In genomic region chr1:6582370-6582769, GRCh38 we compare ENCODE assay signal across 11 cellular contexts. TPM values are rescaled to one million over a fixed set of nuclear protein-coding genes. Genes with fewer than 3 reads are reported as not detected.
A peak's percentile ranks its signal among the peaks of the same experiment; 100 is the strongest.
DNase-seq lines count a peak whose midpoint lies in the region; ATAC-seq and TF ChIP-seq lines count a peak whose summit lies in the region.
"Had no signal": no experiment of that assay in that cellular context is flagged by ENCODE, and none has a peak within 500 bp of the region (broad histone marks: within the 10 kb centered on the region; RNA-seq: fewer than 3 reads in every experiment).

No MANE protein-coding gene starts in this region.

- 70 to 90% (median 84%) methylated on average over 1 of the region's 1 CpG for WGBS in spleen, 5 donors

- intact Hi-C loops in spleen (cut with DNase I; ENCODE audit: low total_unique reads) = no loop called here

- TF ChIP-seq POLR2A in spleen (IDR thresholded peaks at IDR 0.05) = no peak

- H3K27me3 ChIP-seq in spleen (replicated peaks in 1 of 7) = no peaks in the 10 kb centered on the region

- peaks cover 23 to 85% (median 59%) of the 10 kb centered on the region in 6 donors for H3K4me1 ChIP-seq in spleen

- TF ChIP-seq CTCF in spleen (IDR thresholded peaks at IDR 0.05 in 8 of 11, conservative IDR thresholded peaks at IDR 0.05 in 3 of 11) = no peak

- peaks cover 3% of the 10 kb centered on the region for H3K36me3 Mint-ChIP-seq in T-helper 1 cell treated with Interleukin-12 subunit alpha and Interleukin-12 subunit beta and Interleukin-4 antibody, amounts not matched to agents 30 μg/mL and 1 μg/mL, for 36 hours (ENCODE audit: low read depth)
- no peaks in the 10 kb centered on the region for H3K36me3 Mint-ChIP-seq in T-helper 17 cell (ENCODE audit: low read depth)
- H3K36me3 Mint-ChIP-seq in immature natural killer cell = no peaks in the 10 kb centered on the region

- H3K4me3 Mint-ChIP-seq in T-helper 1 cell treated with Interleukin-12 subunit alpha and Interleukin-12 subunit beta and Interleukin-4 antibody, amounts not matched to agents 30 μg/mL and 1 μg/mL, for 36 hours = peak overlapping the region; percentile 31
- peak overlapping the region; percentile 55 for H3K4me3 Mint-ChIP-seq in T-helper 17 cell
- H3K4me3 Mint-ChIP-seq in immature natural killer cell = peak overlapping the region in 4 of 5 donors; percentile 21 to 51 (median 44)

- no peaks in the 10 kb centered on the region for H3K9me3 ChIP-seq in T-helper 17 cell (ENCODE audit: control insufficient read depth, low read length, poor library complexity, severe bottlenecking)
- H3K9me3 ChIP-seq in spleen = no peaks in the 10 kb centered on the region

- H3K27ac ChIP-seq in spleen = peak overlapping the region in 7 of 8 donors; percentile 59 to 98 (median 94)

- H3K9me3 Mint-ChIP-seq in T-helper 1 cell treated with Interleukin-12 subunit alpha and Interleukin-12 subunit beta and Interleukin-4 antibody, amounts not matched to agents 30 μg/mL and 1 μg/mL, for 36 hours = no peaks in the 10 kb centered on the region
- no peaks in the 10 kb centered on the region for H3K9me3 Mint-ChIP-seq in immature natural killer cell

- H3K27me3 Mint-ChIP-seq in T-helper 1 cell treated with Interleukin-12 subunit alpha and Interleukin-12 subunit beta and Interleukin-4 antibody, amounts not matched to agents 30 μg/mL and 1 μg/mL, for 36 hours (ENCODE audit: low read depth) = no peaks in the 10 kb centered on the region
- H3K27me3 Mint-ChIP-seq in T-helper 17 cell (no peaks in the 10 kb centered on the region), immature natural killer cell (ENCODE audit: low read depth in 3 of 3) (peaks cover 4 to 8% (median 6%) of the 10 kb centered on the region in 3 donors)

- peaks cover 26% of the 10 kb centered on the region for H3K4me1 Mint-ChIP-seq in T-helper 1 cell treated with Interleukin-12 subunit alpha and Interleukin-12 subunit beta and Interleukin-4 antibody, amounts not matched to agents 30 μg/mL and 1 μg/mL, for 36 hours (ENCODE audit: low read depth)
- peaks cover 37% of the 10 kb centered on the region for H3K4me1 Mint-ChIP-seq in T-helper 17 cell
- H3K4me1 Mint-ChIP-seq in immature natural killer cell = peaks cover 37 to 46% of the 10 kb centered on the region in 2 donors

- H3K27ac Mint-ChIP-seq in T-helper 1 cell treated with Interleukin-12 subunit alpha and Interleukin-12 subunit beta and Interleukin-4 antibody, amounts not matched to agents 30 μg/mL and 1 μg/mL, for 36 hours = no peak overlapping the region
- H3K27ac Mint-ChIP-seq in T-helper 17 cell = no peak overlapping the region
- H3K27ac Mint-ChIP-seq in immature natural killer cell = peak overlapping the region; percentile 61 to 84 (median 66)

- peak overlapping the region in 1 of 8 donors; percentile 90 for H3K4me3 ChIP-seq in spleen

- ATAC-seq in T-helper 17 cell = no peak
- ATAC-seq in GM21619 (IDR thresholded peaks at IDR 0.05; ENCODE audit: unreplicated experiment) = no peak
- no peak for ATAC-seq in GM21717 (IDR thresholded peaks at IDR 0.05; ENCODE audit: unreplicated experiment)
- ATAC-seq: right cardiac atrium had no signal

- no peak for DNase-seq in T-helper 1 cell
- DNase-seq in T-helper 17 cell = no peak
- no peak for DNase-seq in immature natural killer cell
- DNase-seq in spleen = no peak
- DNase-seq in OCI-M1 (lab: John Stamatoyannopoulos, UW) = no peak
- DNase-seq: NCI-H187 treated with DMSO at 0.1 percent for 48 hours, SHP77 treated with DMSO at 0.1 percent for 48 hours had no signal

- peaks cover 0 to 24% (median 2%) of the 10 kb centered on the region in 6 donors for H3K36me3 ChIP-seq in spleen

RNA-seq across cellular contexts. Expression of gene ZBTB48, which starts 2.6 kb away (rescaled TPM):
- total RNA-seq in T-helper 17 cell = 10 to 100 TPM; 34.0 to 34.2 TPM
- polyA plus RNA-seq in immature natural killer cell = 10 to 100 TPM in 2 of 3 donors, 1 to 10 TPM in 1; 8.3 to 25.9 (median 20.9) TPM
- total RNA-seq in spleen = 10 to 100 TPM; 23.5 to 61.0 (median 48.0) TPM
- 100 to 1,000 TPM in 1 of 3 donors, 10 to 100 TPM in 2; 53.1 to 131 (median 89.3) TPM for polyA plus RNA-seq in spleen

RNA-seq across cellular contexts. Expression of gene KLHL21, which starts 20.3 kb away (rescaled TPM):
- 10 to 100 TPM; 26.1 to 33.8 TPM for total RNA-seq in T-helper 17 cell
- 10 to 100 TPM in 1 of 3 donors, 1 to 10 TPM in 2; 7.6 to 19.7 (median 9.2) TPM for polyA plus RNA-seq in immature natural killer cell
- total RNA-seq in spleen = 10 to 100 TPM; 18.5 to 41.5 (median 29.4) TPM
- polyA plus RNA-seq in spleen = 10 to 100 TPM in 1 of 3 donors, 1 to 10 TPM in 2; 5.0 to 12.0 (median 6.2) TPM

RNA-seq across cellular contexts. Expression of gene TAS1R1, which starts 27.3 kb away (rescaled TPM):
- total RNA-seq in T-helper 17 cell = not detected
- under 1 TPM in 1 of 3 donors, not detected in 2; 0.16 TPM for polyA plus RNA-seq in immature natural killer cell
- total RNA-seq in spleen = under 1 TPM; 0.13 to 0.88 (median 0.56) TPM
- under 1 TPM; 0.09 to 0.51 (median 0.33) TPM for polyA plus RNA-seq in spleen
- total RNA-seq: right cardiac atrium had no signal
- polyA plus RNA-seq: right cardiac atrium had no signal

RNA-seq across cellular contexts. Expression of gene NOL9, which starts 28.1 kb away (rescaled TPM):
- total RNA-seq in T-helper 17 cell (10 to 100 TPM; 62.3 to 77.7 TPM), spleen (10 to 100 TPM; 30.5 to 55.2 (median 51.5) TPM)
- polyA plus RNA-seq in immature natural killer cell (10 to 100 TPM in 1 of 3 donors, 1 to 10 TPM in 2; 4.3 to 18.2 (median 8.4) TPM), spleen (10 to 100 TPM in 1 of 3 donors, 1 to 10 TPM in 2; 4.2 to 10.0 (median 5.8) TPM)

RNA-seq across cellular contexts. Expression of gene PHF13, which starts 31.2 kb away (rescaled TPM):
- total RNA-seq in T-helper 17 cell (1 to 10 TPM; 5.9 to 8.0 TPM), spleen (10 to 100 TPM in 4 of 7 donors, 1 to 10 TPM in 3; 6.6 to 14.0 (median 10.5) TPM)
- polyA plus RNA-seq in immature natural killer cell (1 to 10 TPM; 1.2 to 5.7 (median 2.9) TPM), spleen (1 to 10 TPM; 3.4 to 6.0 (median 4.4) TPM)

Comparison
In these comparisons a context has a peak if more than half of its experiments do, and no peak if none do; other contexts are left out.
1. H3K27ac Mint-ChIP-seq: peak in immature natural killer cell (6 of 6); none in T-helper 1 cell treated with Interleukin-12 subunit alpha and Interleukin-12 subunit beta and Interleukin-4 antibody, amounts not matched to agents 30 μg/mL and 1 μg/mL, for 36 hours (single experiment) and T-helper 17 cell (single experiment).
2. Peak in every context shown above with its lines, with median percentiles within 50 percentile points of each other: H3K4me3 Mint-ChIP-seq.